In the genomic region with DNA sequence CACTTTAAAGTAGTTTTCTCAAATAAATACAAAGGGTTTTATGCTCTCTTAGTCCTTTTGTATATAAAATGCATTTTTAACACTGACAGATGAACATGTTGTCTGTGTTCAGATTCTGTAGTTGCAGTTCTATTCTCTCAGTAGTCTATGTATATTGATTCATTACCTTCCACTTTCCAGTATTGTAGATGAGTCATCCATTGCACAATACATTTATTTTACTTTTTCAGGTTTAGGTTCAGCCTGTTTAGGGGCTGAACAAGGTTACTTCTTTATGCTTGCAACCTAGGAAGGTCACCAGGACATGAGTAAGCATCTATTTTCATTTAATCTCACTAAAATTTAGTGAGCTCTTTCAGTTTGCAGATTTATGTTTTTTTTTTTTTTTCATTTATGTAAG, we compare ENCODE assay signal across 16 cellular contexts.
DNase-seq lines count a peak whose midpoint lies in the region; ATAC-seq and TF ChIP-seq lines count a peak whose summit lies in the region.
"Had no signal": no experiment of that assay in that cellular context is flagged by ENCODE, and none has a peak within 500 bp of the region (broad histone marks: within the 10 kb centered on the region; RNA-seq: fewer than 3 reads in every experiment).

No MANE protein-coding gene starts in this region.

- H3K4me3 ChIP-seq in choroid plexus epithelial cell (ENCODE audit: low read depth, low read length), result no peak overlapping the region
- no peak overlapping the region for H3K4me3 ChIP-seq in foreskin fibroblast (ENCODE audit: low read depth in 1 of 2, low read length in 2 of 2)
- H3K4me3 ChIP-seq in left lung, result no peak overlapping the region
- H3K4me3 ChIP-seq: GM23338 had no signal

- no peak overlapping the region for H3K27ac ChIP-seq in left lung

- peak overlapping the region; percentile 66 for H3K27ac Mint-ChIP-seq in activated T-cell treated with anti-CD3 and anti-CD28 coated beads, Interleukin-2, amount 50 U/mL, for 72 hours
- H3K27ac Mint-ChIP-seq: CD14-positive monocyte, GM23338 had no signal

- H3K9me3 Mint-ChIP-seq in activated T-cell treated with anti-CD3 and anti-CD28 coated beads, Interleukin-2, amount 50 U/mL, for 72 hours, result no peaks in the 10 kb centered on the region
- H3K9me3 Mint-ChIP-seq: GM23338 had no signal

- H3K27me3 Mint-ChIP-seq in activated T-cell treated with anti-CD3 and anti-CD28 coated beads, Interleukin-2, amount 50 U/mL, for 72 hours (ENCODE audit: low read depth), result peaks cover under 1% of the 10 kb centered on the region

- H3K4me1 Mint-ChIP-seq in activated T-cell treated with anti-CD3 and anti-CD28 coated beads, Interleukin-2, amount 50 U/mL, for 72 hours (ENCODE audit: low read depth), result peaks cover 14% of the 10 kb centered on the region
- H3K4me1 Mint-ChIP-seq: CD14-positive monocyte, GM23338 had no signal

- TF ChIP-seq CTCF in choroid plexus epithelial cell (conservative IDR thresholded peaks at IDR 0.05; ENCODE audit: low read depth, low read length) (no peak), foreskin fibroblast (IDR thresholded peaks at IDR 0.05; ENCODE audit: low read depth, low read length) (no peak), left lung (IDR thresholded peaks at IDR 0.05) (no peak)

- no peak for DNase-seq in activated T-cell treated with anti-CD3 and anti-CD28 coated beads, Interleukin-2, amount 50 U/mL, for 72 hours
- no peak for DNase-seq in activated T-cell treated with anti-CD3 and anti-CD28 coated beads, Interleukin-2, amount 50 U/mL, for 48 hours
- DNase-seq in OCI-M1 (lab: John Stamatoyannopoulos, UW) (peak; percentile 9), choroid plexus epithelial cell (ENCODE audit: low read depth) (peak; percentile 23), foreskin fibroblast (peak; percentile 10 to 55), NCI-H446 (lab: John Stamatoyannopoulos, UW) (no peak), left lung (no peak), iPS-NIHi11 (ENCODE audit: low spot score) (no peak)
- DNase-seq: 8988T, DMS79, NCI-H1436, NCI-H1930, NCI-H226, NCI-H524 treated with DMSO at 0.1 percent for 48 hours had no signal

- H3K9me3 ChIP-seq in left lung, result no peaks in the 10 kb centered on the region

- intact Hi-C loops in left lung (cut with DNase I), result no loop called here

- no peaks in the 10 kb centered on the region for H3K4me1 ChIP-seq in left lung

- H3K36me3 ChIP-seq in left lung, result no peaks in the 10 kb centered on the region

- H3K36me3 Mint-ChIP-seq in activated T-cell treated with anti-CD3 and anti-CD28 coated beads, Interleukin-2, amount 50 U/mL, for 72 hours (ENCODE audit: insufficient read depth in 2 of 2), result no peaks in the 10 kb centered on the region
- H3K36me3 Mint-ChIP-seq: CD14-positive monocyte had no signal

- no peaks in the 10 kb centered on the region for H3K27me3 ChIP-seq in left lung

- peak in 1 of 2 donors; percentile 61 for ATAC-seq in activated T-cell treated with anti-CD3 and anti-CD28 coated beads, Interleukin-2, amount 50 U/mL, for 72 hours (replicated peaks in 1 of 2)
- no peak for ATAC-seq in left lung
- ATAC-seq: GM23338 had no signal

- no peak overlapping the region for H3K4me3 Mint-ChIP-seq in activated T-cell treated with anti-CD3 and anti-CD28 coated beads, Interleukin-2, amount 50 U/mL, for 72 hours
- H3K4me3 Mint-ChIP-seq: CD14-positive monocyte, GM23338 had no signal

Comparison
In these comparisons a context has a peak if more than half of its experiments do, and no peak if none do; other contexts are left out.
1. DNase-seq: peak in OCI-M1 (single experiment), choroid plexus epithelial cell (single experiment) and foreskin fibroblast (2 of 2); none in activated T-cell treated with anti-CD3 and anti-CD28 coated beads, Interleukin-2, amount 50 U/mL, for 72 hours (0 of 2), activated T-cell treated with anti-CD3 and anti-CD28 coated beads, Interleukin-2, amount 50 U/mL, for 48 hours (0 of 2), NCI-H446 (0 of 2), left lung (0 of 2) and iPS-NIHi11 (single experiment).